Comparison of ENCODE assay signal across 8 cellular contexts in the genomic region with DNA sequence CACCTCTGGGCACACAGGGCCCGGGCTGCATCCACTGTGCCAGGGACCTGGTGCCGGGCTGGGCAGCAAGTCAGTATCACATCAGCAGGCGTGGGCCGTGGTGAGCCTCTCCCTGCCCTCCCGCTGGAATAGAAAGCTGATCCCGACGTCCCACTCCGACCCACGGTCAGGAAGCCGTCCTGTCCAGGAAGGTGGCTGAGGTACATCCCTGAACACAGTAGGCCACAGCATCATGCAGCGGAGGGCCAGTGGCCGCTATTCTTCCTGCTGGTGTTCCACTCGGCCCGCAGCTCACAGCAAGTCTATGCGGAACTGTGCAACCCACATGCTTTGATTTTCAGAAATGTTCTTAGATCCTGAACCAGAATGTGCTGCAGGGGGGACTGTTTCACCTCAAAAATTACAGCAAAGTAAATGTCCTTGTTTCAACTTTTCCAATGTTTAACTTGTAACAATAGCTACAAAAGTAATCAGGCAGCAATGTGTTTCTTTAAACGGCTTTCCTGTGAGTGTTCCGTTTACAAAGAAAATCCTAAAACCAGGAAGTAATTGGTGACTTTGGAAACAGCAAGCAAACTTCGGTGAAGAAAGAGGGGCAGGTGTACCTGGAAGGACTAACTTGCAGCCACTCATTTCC. TPM values are rescaled to one million over a fixed set of nuclear protein-coding genes. Genes with fewer than 3 reads are reported as not detected.
DNase-seq lines count a peak whose midpoint lies in the region; ATAC-seq and TF ChIP-seq lines count a peak whose summit lies in the region.

No MANE protein-coding gene starts in this region.

- peaks cover 0 to 49% (median 2%) of the 10 kb centered on the region in 4 donors for H3K4me1 ChIP-seq in Peyer's patch

- intact Hi-C loops in CD4-positive, alpha-beta T cell (cut with DNase I, micrococcal nuclease): loop anchor here in 1 of 2 experiments (10.0 kb wide), 1 partner anchor 229 kb away; no protein-coding TSS in a partner anchor

- DNase-seq in CD4-positive, alpha-beta T cell: no peak
- DNase-seq in Peyer's patch (no peak), omental fat pad (ENCODE audit: low spot score) (no peak), ecto neural progenitor cell (ENCODE audit: low spot score) (no peak), cerebellar nuclear complex (lab: John Stamatoyannopoulos, UW) (no peak)

- no peaks in the 10 kb centered on the region for H3K27me3 Mint-ChIP-seq in CD4-positive, alpha-beta T cell

- peak overlapping the region; percentile 89 for H3K4me3 Mint-ChIP-seq in CD4-positive, alpha-beta T cell

- H3K4me1 Mint-ChIP-seq in CD4-positive, alpha-beta T cell (ENCODE audit: low read depth): peaks cover 52% of the 10 kb centered on the region

- peaks cover 9% of the 10 kb centered on the region for H3K36me3 Mint-ChIP-seq in CD4-positive, alpha-beta T cell (ENCODE audit: low read depth)

- peak overlapping the region; percentile 65 to 87 (median 82) for H3K4me3 ChIP-seq in Peyer's patch

- H3K27ac ChIP-seq in CD4-positive, alpha-beta T cell (ENCODE audit: low read depth, low read length): peak overlapping the region; percentile 10
- peak overlapping the region; percentile 69 to 92 (median 84) for H3K27ac ChIP-seq in Peyer's patch

- CTCF ChIA-PET in CD4-positive, alpha-beta T cell (lab: Charles Lee): interaction anchor here (0.9 to 9.4 kb wide), 5 partner anchors 15 to 70 kb away, joined by 3 to 73 read pairs (median 9); no protein-coding TSS in a partner anchor

- H3K27me3 ChIP-seq in CD4-positive, alpha-beta T cell (ENCODE audit: control insufficient read depth, insufficient read depth, low read length): no peaks in the 10 kb centered on the region
- no peaks in the 10 kb centered on the region for H3K27me3 ChIP-seq in Peyer's patch

- no peak for ATAC-seq in CD4-positive, alpha-beta T cell (ENCODE audit: poor library complexity)
- peak; percentile 13 for ATAC-seq in esophagus mucosa
- peak; percentile 4 for ATAC-seq in omental fat pad (ENCODE audit: low FRiP score)
- ATAC-seq in HG03108 (IDR thresholded peaks at IDR 0.05; ENCODE audit: unreplicated experiment): no peak
- no peak for ATAC-seq in GM19397 (IDR thresholded peaks at IDR 0.05; ENCODE audit: unreplicated experiment)

- no peaks in the 10 kb centered on the region for H3K9me3 ChIP-seq in CD4-positive, alpha-beta T cell (ENCODE audit: control insufficient read depth, low read length)
- H3K9me3 ChIP-seq in Peyer's patch: no peaks in the 10 kb centered on the region

- H3K9me3 Mint-ChIP-seq in CD4-positive, alpha-beta T cell: no peaks in the 10 kb centered on the region

- POLR2A ChIA-PET in CD4-positive, alpha-beta T cell (lab: Charles Lee): interaction anchor here (0.7 to 2.3 kb wide), 10 partner anchors 10 to 167 kb away, joined by 3 to 11 read pairs (median 4); a partner anchor contains a TSS

- H3K36me3 ChIP-seq in Peyer's patch: no peaks in the 10 kb centered on the region

- peak overlapping the region; percentile 75 for H3K27ac Mint-ChIP-seq in CD4-positive, alpha-beta T cell

- TF ChIP-seq POLR2A in Peyer's patch (IDR thresholded peaks at IDR 0.05): no peak

- no peak for TF ChIP-seq CTCF in CD4-positive, alpha-beta T cell (IDR thresholded peaks at IDR 0.05)
- TF ChIP-seq CTCF in Peyer's patch (IDR thresholded peaks at IDR 0.05): no peak
- no peak for TF ChIP-seq CTCF in omental fat pad (IDR thresholded peaks at IDR 0.05)

RNA-seq across cellular contexts. Expression of a gene that starts 0.7 kb away (rescaled TPM):
- 10 to 100 TPM in 1 of 2 experiments, 1 to 10 TPM in 1; 9.9 to 13.7 TPM for total RNA-seq in CD4-positive, alpha-beta T cell
- total RNA-seq in Peyer's patch (10 to 100 TPM in 1 of 4 donors, 1 to 10 TPM in 3; 1.4 to 13.2 (median 4.4) TPM), esophagus mucosa (2.3 TPM), omental fat pad (10 to 100 TPM; 29.6 to 89.8 (median 56.9) TPM)

RNA-seq across cellular contexts. Expression of a gene that starts 44.2 kb away (rescaled TPM):
- not detected for total RNA-seq in CD4-positive, alpha-beta T cell
- total RNA-seq in Peyer's patch (1 to 10 TPM in 3 of 4 donors, under 1 TPM in 1; 0.53 to 8.3 (median 2.1) TPM), esophagus mucosa (1.6 TPM), omental fat pad (10 to 100 TPM in 1 of 4 donors, 1 to 10 TPM in 3; 3.2 to 18.9 (median 4.1) TPM)

Comparison
In these comparisons a context has a peak if more than half of its experiments do, and no peak if none do; other contexts are left out.
1. ATAC-seq: peak in esophagus mucosa (single experiment) and omental fat pad (single experiment); none in CD4-positive, alpha-beta T cell (single experiment), HG03108 (single experiment) and GM19397 (single experiment).